In genomic region chr3:155106059-155106458, GRCh38 we compare ENCODE assay signal across 24 cellular contexts. TPM values are rescaled to one million over a fixed set of nuclear protein-coding genes. Genes with fewer than 3 reads are reported as not detected.
"Had no signal": no experiment of that assay in that cellular context is flagged by ENCODE, and none has a peak within 500 bp of the region (broad histone marks: within the 10 kb centered on the region; RNA-seq: fewer than 3 reads in every experiment).

No MANE protein-coding gene starts in this region.

- H3K4me1 ChIP-seq: body of pancreas, left ventricle myocardium inferior had no signal

- H3K27me3 ChIP-seq: body of pancreas had no signal

- H3K4me3 Mint-ChIP-seq: activated B cell treated with CpG ODN at 0.5 μM for 24 hours; activated CD8-positive, alpha-beta memory T cell treated with anti-CD3 and anti-CD28 coated beads, Interleukin-2, amount 10 ng/mL, durations not matched to agents 7 days and 5 days; activated CD8-positive, alpha-beta T cell treated with anti-CD3 and anti-CD28 coated beads, Interleukin-2, amount 10 ng/mL, durations not matched to agents 7 days and 5 days; nephron; stimulated activated effector memory CD8-positive, alpha-beta T cell treated with anti-CD3 and anti-CD28 coated beads, Interleukin-12 subunit alpha, Interleukin-12 subunit beta, amount 100 ng/mL, for 72 hours; stimulated activated naive CD8-positive, alpha-beta T cell treated with anti-CD3 and anti-CD28 coated beads, Interleukin-15, Interleukin-2, amounts not matched to agents 100 ng/mL and 50 ng/mL, for 24 hours; T-helper 2 cell treated with Interferon-gamma antibody and Interleukin-4, amounts not matched to agents 5 μg/mL and 100 μg/mL, for 36 hours had no signal

- H3K4me1 Mint-ChIP-seq: activated CD8-positive, alpha-beta memory T cell treated with anti-CD3 and anti-CD28 coated beads, Interleukin-2, amount 10 ng/mL, durations not matched to agents 7 days and 5 days; stimulated activated effector memory CD8-positive, alpha-beta T cell treated with anti-CD3 and anti-CD28 coated beads, Interleukin-12 subunit alpha, Interleukin-12 subunit beta, amount 100 ng/mL, for 72 hours had no signal

- H3K9me3 ChIP-seq: body of pancreas, thoracic aorta had no signal

- H3K36me3 ChIP-seq: left ventricle myocardium inferior, thoracic aorta had no signal

- H3K36me3 Mint-ChIP-seq: activated CD8-positive, alpha-beta memory T cell treated with anti-CD3 and anti-CD28 coated beads, Interleukin-2, amount 10 ng/mL, durations not matched to agents 7 days and 5 days; activated naive CD4-positive, alpha-beta T cell treated with anti-CD3 and anti-CD28 coated beads, Interleukin-2, amount 50 U/mL, for 72 hours; stimulated activated effector memory CD8-positive, alpha-beta T cell treated with anti-CD3 and anti-CD28 coated beads, Interleukin-12 subunit alpha, Interleukin-12 subunit beta, amount 100 ng/mL, for 72 hours had no signal

- H3K27me3 Mint-ChIP-seq: activated B cell treated with CpG ODN at 0.5 μM for 24 hours; activated CD8-positive, alpha-beta memory T cell treated with anti-CD3 and anti-CD28 coated beads, Interleukin-2, amount 10 ng/mL, durations not matched to agents 7 days and 5 days; stimulated activated naive CD8-positive, alpha-beta T cell treated with anti-CD3 and anti-CD28 coated beads, Interleukin-15, Interleukin-2, amounts not matched to agents 100 ng/mL and 50 ng/mL, for 24 hours had no signal

- ATAC-seq: activated CD8-positive, alpha-beta memory T cell treated with anti-CD3 and anti-CD28 coated beads, Interleukin-2, amount 10 ng/mL, durations not matched to agents 7 days and 5 days; activated CD8-positive, alpha-beta T cell treated with anti-CD3 and anti-CD28 coated beads, Interleukin-2, amount 10 ng/mL, durations not matched to agents 7 days and 5 days; activated naive CD4-positive, alpha-beta T cell treated with anti-CD3 and anti-CD28 coated beads, Interleukin-2, amount 50 U/mL, for 72 hours; body of pancreas; sciatic nerve; stimulated activated effector memory CD8-positive, alpha-beta T cell treated with anti-CD3 and anti-CD28 coated beads, Interleukin-12 subunit alpha, Interleukin-12 subunit beta, amount 100 ng/mL, for 72 hours had no signal

- H3K4me3 ChIP-seq: body of pancreas, left ventricle myocardium inferior, lung, thoracic aorta had no signal

- H3K27ac Mint-ChIP-seq: activated B cell treated with CpG ODN at 0.5 μM for 24 hours; activated CD8-positive, alpha-beta memory T cell treated with anti-CD3 and anti-CD28 coated beads, Interleukin-2, amount 10 ng/mL, durations not matched to agents 7 days and 5 days; activated CD8-positive, alpha-beta T cell treated with anti-CD3 and anti-CD28 coated beads, Interleukin-2, amount 10 ng/mL, durations not matched to agents 7 days and 5 days; activated naive CD4-positive, alpha-beta T cell treated with anti-CD3 and anti-CD28 coated beads, Interleukin-2, amount 50 U/mL, for 72 hours; stimulated activated effector memory CD8-positive, alpha-beta T cell treated with anti-CD3 and anti-CD28 coated beads, Interleukin-12 subunit alpha, Interleukin-12 subunit beta, amount 100 ng/mL, for 72 hours; stimulated activated naive CD8-positive, alpha-beta T cell treated with anti-CD3 and anti-CD28 coated beads, Interleukin-15, Interleukin-2, amounts not matched to agents 100 ng/mL and 50 ng/mL, for 24 hours; T-helper 2 cell treated with Interferon-gamma antibody and Interleukin-4, amounts not matched to agents 5 μg/mL and 100 μg/mL, for 36 hours had no signal

- DNase-seq: activated B cell treated with CpG ODN at 0.5 μM for 24 hours; activated CD8-positive, alpha-beta memory T cell treated with anti-CD3 and anti-CD28 coated beads, Interleukin-2, amount 10 ng/mL, durations not matched to agents 7 days and 5 days; activated CD8-positive, alpha-beta T cell treated with anti-CD3 and anti-CD28 coated beads, Interleukin-2, amount 10 ng/mL, durations not matched to agents 7 days and 5 days; activated naive CD4-positive, alpha-beta T cell; activated T-cell treated with anti-CD3 and anti-CD28 coated beads, Interleukin-2, amount 50 U/mL, for 48 hours; aorta; body of pancreas; dermis blood vessel endothelial cell; effector memory CD4-positive, alpha-beta T cell; erythroblast; islet precursor cell; left ventricle myocardium inferior; small intestine; stimulated activated CD4-positive, alpha-beta T cell treated with anti-CD3 and anti-CD28 coated beads, Interleukin-4, amount 100 ng/mL, for 24 hours; T-helper 1 cell; trophoblast cell had no signal

- H3K27ac ChIP-seq: body of pancreas, left ventricle myocardium inferior, thoracic aorta had no signal

RNA-seq across cellular contexts. Expression of gene MME, which starts 25.9 kb away (rescaled TPM):
- total RNA-seq: activated CD8-positive, alpha-beta memory T cell treated with anti-CD3 and anti-CD28 coated beads, Interleukin-2, amount 10 ng/mL, durations not matched to agents 7 days and 5 days; activated CD8-positive, alpha-beta T cell treated with anti-CD3 and anti-CD28 coated beads, Interleukin-2, amount 10 ng/mL, durations not matched to agents 7 days and 5 days; activated naive CD4-positive, alpha-beta T cell treated with anti-CD3 and anti-CD28 coated beads, Interleukin-2, amount 50 U/mL, for 72 hours had no signal
